ENCODE assay signal across 9 cellular contexts in genomic region chr19:38657633-38658222, GRCh38. TPM values are rescaled to one million over a fixed set of nuclear protein-coding genes. Genes with fewer than 3 reads are reported as not detected.
DNase-seq lines count a peak whose midpoint lies in the region; ATAC-seq, FAIRE-seq and TF ChIP-seq lines count a peak whose summit lies in the region.
"Had no signal": no experiment of that assay in that cellular context is flagged by ENCODE, and none has a peak within 500 bp of the region (broad histone marks: within the 10 kb centered on the region; RNA-seq: fewer than 3 reads in every experiment).

No MANE protein-coding gene starts in this region.

- peak in 1 of 2 donors; percentile 18 for TF ChIP-seq POLR2A in adrenal gland (IDR thresholded peaks at IDR 0.05)

- no peak for FAIRE-seq in kidney (lab: Jason Lieb, UNC)
- no peak for FAIRE-seq in frontal cortex (lab: Jason Lieb, UNC)

- H3K27me3 ChIP-seq in adrenal gland, result no peaks in the 10 kb centered on the region

- H3K27ac ChIP-seq in adrenal gland (peak overlapping the region; percentile 66 to 99 (median 95)), kidney (ENCODE audit: low read depth in 2 of 2, low read length in 2 of 2) (peak overlapping the region; percentile 91 to 96)

- DNase-seq in Right ventricle myocardium inferior (ENCODE audit: missing footprints), result peak; percentile 16
- DNase-seq in Right ventricle myocardium superior, result no peak
- peak in 3 of 7 donors; percentile 51 to 60 (median 60) for DNase-seq in adrenal gland
- DNase-seq in kidney, result no peak
- peak; percentile 35 for DNase-seq in superior temporal gyrus (ENCODE audit: extremely low spot score)
- no peak for DNase-seq in frontal cortex (ENCODE audit: low spot score in 2 of 2)
- no peak for DNase-seq in NCI-H187 (lab: John Stamatoyannopoulos, UW)

- H3K4me3 ChIP-seq in adrenal gland, result no peak overlapping the region
- H3K4me3 ChIP-seq in kidney (ENCODE audit: low read length in 2 of 2), result peak overlapping the region in 1 of 2 donors; percentile 2

- peak overlapping the region; percentile 3 to 68 for H3K9ac ChIP-seq in kidney (ENCODE audit: low read length in 2 of 2)

- H3K9me3 ChIP-seq in adrenal gland (replicated peaks in 1 of 3) (no peaks in the 10 kb centered on the region), kidney (ENCODE audit: control insufficient read depth in 1 of 2, low read length in 2 of 2) (no peaks in the 10 kb centered on the region)

- H3K4me1 ChIP-seq in adrenal gland (replicated peaks in 1 of 2), result peaks cover 90 to 100% of the 10 kb centered on the region in 2 donors
- peaks cover 69 to 72% of the 10 kb centered on the region in 2 donors for H3K4me1 ChIP-seq in kidney (ENCODE audit: control insufficient read depth in 1 of 2, insufficient read depth in 1 of 2, low read depth in 1 of 2, low read length in 2 of 2)

- TF ChIP-seq CTCF in adrenal gland (IDR thresholded peaks at IDR 0.05), result no peak
- TF ChIP-seq CTCF in kidney (IDR thresholded peaks at IDR 0.05; ENCODE audit: borderline replicate concordance, extremely low read depth, insufficient read depth), result no peak

- H3K36me3 ChIP-seq in adrenal gland (replicated peaks in 1 of 2) (no peaks in the 10 kb centered on the region), kidney (ENCODE audit: control insufficient read depth in 1 of 2, insufficient read depth in 2 of 2, low read length in 2 of 2) (peaks cover 3 to 13% of the 10 kb centered on the region in 2 donors)

- intact Hi-C loops in Right ventricle myocardium inferior (cut with DNase I) (no loop called here), Right ventricle myocardium superior (cut with DNase I) (no loop called here), adrenal gland (cut with DNase I) (loop anchor here in 1 of 2 donors (10.0 kb wide), 1 partner anchor 47 kb away; no protein-coding TSS in a partner anchor), kidney (cut with DNase I) (no loop called here)

- WGBS in adrenal gland, 4 donors, result 23 to 28% (median 26%) methylated on average over 8 of the region's 8 CpGs

- no peak for ATAC-seq in Right ventricle myocardium inferior
- ATAC-seq in Right ventricle myocardium superior (ENCODE audit: poor library complexity), result no peak
- ATAC-seq in GM19395 (IDR thresholded peaks at IDR 0.05; ENCODE audit: unreplicated experiment), result no peak

RNA-seq across cellular contexts. Expression of gene ACTN4, which starts 10.3 kb away (rescaled TPM):
- total RNA-seq in Right ventricle myocardium inferior, result 145 TPM
- 125 TPM for total RNA-seq in Right ventricle myocardium superior
- total RNA-seq in adrenal gland, result 100 to 1,000 TPM; 430 to 773 (median 575) TPM
- 100 to 1,000 TPM; 148 to 586 (median 554) TPM for polyA plus RNA-seq in adrenal gland
- total RNA-seq in kidney, result 606 TPM
- polyA plus RNA-seq in kidney (ENCODE audit: insufficient read depth, low read depth, low replicate concordance), result 231 TPM
- total RNA-seq in frontal cortex, result 50.1 TPM

RNA-seq across cellular contexts. Expression of gene EIF3K, which starts 38.7 kb away (rescaled TPM):
- total RNA-seq in Right ventricle myocardium inferior (660 TPM), Right ventricle myocardium superior (644 TPM), adrenal gland (100 to 1,000 TPM; 196 to 537 (median 316) TPM), kidney (259 TPM), frontal cortex (120 TPM)
- polyA plus RNA-seq in adrenal gland (100 to 1,000 TPM; 177 to 292 (median 216) TPM), kidney (ENCODE audit: insufficient read depth, low read depth, low replicate concordance) (723 TPM)

RNA-seq across cellular contexts. Expression of gene MAP4K1, which starts 40.0 kb away (rescaled TPM):
- 3.1 TPM for total RNA-seq in Right ventricle myocardium inferior
- 1.3 TPM for total RNA-seq in Right ventricle myocardium superior
- total RNA-seq in adrenal gland, result 1 to 10 TPM; 1.4 to 7.9 (median 4.1) TPM
- 10 to 100 TPM in 1 of 3 donors, 1 to 10 TPM in 2; 1.2 to 12.5 (median 6.8) TPM for polyA plus RNA-seq in adrenal gland
- 17.7 TPM for total RNA-seq in kidney
- polyA plus RNA-seq in kidney (ENCODE audit: insufficient read depth, low read depth, low replicate concordance), result 3.9 TPM
- total RNA-seq in frontal cortex, result 1.2 TPM
- total RNA-seq: glomerular endothelial cell had no signal

Comparison
In these comparisons a context has a peak if more than half of its experiments do, and no peak if none do; other contexts are left out.
1. DNase-seq: peak in Right ventricle myocardium inferior (single experiment) and superior temporal gyrus (single experiment); none in Right ventricle myocardium superior (single experiment), kidney (single experiment), frontal cortex (0 of 2) and NCI-H187 (0 of 2).